In the genomic region with DNA sequence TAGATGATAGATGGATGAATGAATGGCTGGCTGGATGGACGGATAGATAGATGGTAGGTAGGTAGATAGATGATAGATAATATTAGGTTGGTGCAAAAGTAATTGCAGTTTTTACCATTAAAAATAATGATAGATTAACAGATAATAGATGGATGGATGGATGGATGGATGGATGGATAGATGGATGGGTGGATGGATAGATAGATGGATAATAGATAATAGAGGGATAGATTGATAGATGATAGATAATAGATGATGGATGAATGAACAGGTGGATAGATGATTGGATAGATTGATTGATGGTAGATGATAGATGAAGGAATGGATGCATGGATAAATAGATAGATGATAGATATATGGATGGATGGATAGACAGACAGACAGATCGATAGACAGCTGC, we compare ENCODE assay signal across 1 cellular context.
TF ChIP-seq lines count a peak whose summit lies in the region.

No MANE protein-coding gene starts in this region.

TF ChIP-seq in HepG2, 621 proteins besides CTCF, POLR2A, EP300 and RAD21:
- TF ChIP-seq ZBTB40 (IDR thresholded peaks at IDR 0.05) (peak; percentile 54; the same call in 1 of the 2 replicates), ZBTB40 (CRISPR knock-in tag; IDR thresholded peaks at IDR 0.05) (no peak), NCOA5 (CRISPR knock-in tag; IDR thresholded peaks at IDR 0.05) (no peak), CC2D1A (CRISPR knock-in tag; IDR thresholded peaks at IDR 0.05) (no peak), MAFF (IDR thresholded peaks at IDR 0.05; ENCODE audit: low read depth, low read length) (no peak), ZFP91 (CRISPR knock-in tag; IDR thresholded peaks at IDR 0.05; ENCODE audit: borderline replicate concordance) (no peak)
- TF ChIP-seq, protein P1, sequence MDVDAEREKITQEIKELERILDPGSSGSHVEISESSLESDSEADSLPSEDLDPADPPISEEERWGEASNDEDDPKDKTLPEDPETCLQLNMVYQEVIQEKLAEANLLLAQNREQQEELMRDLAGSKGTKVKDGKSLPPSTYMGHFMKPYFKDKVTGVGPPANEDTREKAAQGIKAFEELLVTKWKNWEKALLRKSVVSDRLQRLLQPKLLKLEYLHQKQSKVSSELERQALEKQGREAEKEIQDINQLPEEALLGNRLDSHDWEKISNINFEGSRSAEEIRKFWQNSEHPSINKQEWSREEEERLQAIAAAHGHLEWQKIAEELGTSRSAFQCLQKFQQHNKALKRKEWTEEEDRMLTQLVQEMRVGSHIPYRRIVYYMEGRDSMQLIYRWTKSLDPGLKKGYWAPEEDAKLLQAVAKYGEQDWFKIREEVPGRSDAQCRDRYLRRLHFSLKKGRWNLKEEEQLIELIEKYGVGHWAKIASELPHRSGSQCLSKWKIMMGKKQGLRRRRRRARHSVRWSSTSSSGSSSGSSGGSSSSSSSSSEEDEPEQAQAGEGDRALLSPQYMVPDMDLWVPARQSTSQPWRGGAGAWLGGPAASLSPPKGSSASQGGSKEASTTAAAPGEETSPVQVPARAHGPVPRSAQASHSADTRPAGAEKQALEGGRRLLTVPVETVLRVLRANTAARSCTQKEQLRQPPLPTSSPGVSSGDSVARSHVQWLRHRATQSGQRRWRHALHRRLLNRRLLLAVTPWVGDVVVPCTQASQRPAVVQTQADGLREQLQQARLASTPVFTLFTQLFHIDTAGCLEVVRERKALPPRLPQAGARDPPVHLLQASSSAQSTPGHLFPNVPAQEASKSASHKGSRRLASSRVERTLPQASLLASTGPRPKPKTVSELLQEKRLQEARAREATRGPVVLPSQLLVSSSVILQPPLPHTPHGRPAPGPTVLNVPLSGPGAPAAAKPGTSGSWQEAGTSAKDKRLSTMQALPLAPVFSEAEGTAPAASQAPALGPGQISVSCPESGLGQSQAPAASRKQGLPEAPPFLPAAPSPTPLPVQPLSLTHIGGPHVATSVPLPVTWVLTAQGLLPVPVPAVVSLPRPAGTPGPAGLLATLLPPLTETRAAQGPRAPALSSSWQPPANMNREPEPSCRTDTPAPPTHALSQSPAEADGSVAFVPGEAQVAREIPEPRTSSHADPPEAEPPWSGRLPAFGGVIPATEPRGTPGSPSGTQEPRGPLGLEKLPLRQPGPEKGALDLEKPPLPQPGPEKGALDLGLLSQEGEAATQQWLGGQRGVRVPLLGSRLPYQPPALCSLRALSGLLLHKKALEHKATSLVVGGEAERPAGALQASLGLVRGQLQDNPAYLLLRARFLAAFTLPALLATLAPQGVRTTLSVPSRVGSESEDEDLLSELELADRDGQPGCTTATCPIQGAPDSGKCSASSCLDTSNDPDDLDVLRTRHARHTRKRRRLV (CRISPR knock-in tag; IDR thresholded peaks at IDR 0.05), result no peak
